ENCODE assay signal across 24 cellular contexts in the genomic region with DNA sequence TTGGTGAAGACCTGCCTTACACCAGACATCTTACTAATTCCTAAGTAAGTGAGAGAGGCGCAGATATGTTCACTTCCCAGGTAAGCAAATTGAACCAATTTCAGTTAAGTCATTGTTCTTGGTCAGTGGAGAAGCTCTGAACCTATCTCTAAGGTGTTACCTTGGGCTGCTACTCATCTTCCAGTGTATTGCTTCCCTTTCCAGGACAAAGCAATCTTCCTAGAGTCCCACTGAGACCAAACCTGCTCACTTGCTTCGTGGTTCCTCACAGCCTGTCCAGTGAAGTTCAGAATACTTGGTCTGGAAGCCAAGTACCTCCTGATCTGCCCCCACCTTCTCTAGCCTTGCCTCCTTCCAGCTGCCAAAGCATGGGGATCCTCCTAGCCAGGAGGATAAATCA. TPM values are rescaled to one million over a fixed set of nuclear protein-coding genes. Genes with fewer than 3 reads are reported as not detected.
A peak's percentile ranks its signal among the peaks of the same experiment; 100 is the strongest.
DNase-seq lines count a peak whose midpoint lies in the region; ATAC-seq, FAIRE-seq and TF ChIP-seq lines count a peak whose summit lies in the region.
"Had no signal": no experiment of that assay in that cellular context is flagged by ENCODE, and none has a peak within 500 bp of the region (broad histone marks: within the 10 kb centered on the region; RNA-seq: fewer than 3 reads in every experiment).

No MANE protein-coding gene starts in this region.

- H3K27ac ChIP-seq in HEK293 (ENCODE audit: extremely low read depth, low read depth, low read length) (no peak overlapping the region), sigmoid colon (no peak overlapping the region)
- H3K27ac ChIP-seq: BLaER1 had no signal

- H3K4me1 Mint-ChIP-seq in activated naive CD4-positive, alpha-beta T cell treated with anti-CD3 and anti-CD28 coated beads for 36 hours (ENCODE audit: low read depth): no peaks in the 10 kb centered on the region

- ATAC-seq in GM21360 (IDR thresholded peaks at IDR 0.05; ENCODE audit: unreplicated experiment): no peak
- ATAC-seq: CD8-positive, alpha-beta T cell had no signal

- TF ChIP-seq CTCF in HEK293 (tag by site-specific recombination; IDR thresholded peaks at IDR 0.05): no peak
- TF ChIP-seq CTCF in bronchial epithelial cell (IDR thresholded peaks at IDR 0.05; ENCODE audit: insufficient read depth, low read length, severe bottlenecking): no peak
- TF ChIP-seq CTCF in sigmoid colon (IDR thresholded peaks at IDR 0.05): no peak

- FAIRE-seq in bronchial epithelial cell (lab: Jason Lieb, UNC): peak; percentile 18
- FAIRE-seq: A204.1, D721Med, G401.6, GM12891, GM19239 had no signal

- H3K4me3 Mint-ChIP-seq in activated naive CD4-positive, alpha-beta T cell treated with anti-CD3 and anti-CD28 coated beads for 36 hours: no peak overlapping the region
- H3K4me3 Mint-ChIP-seq: CD4-positive, alpha-beta T cell; CD8-positive, alpha-beta T cell had no signal

- intact Hi-C loops in sigmoid colon (cut with DNase I): no loop called here
- intact Hi-C loops in activated naive CD4-positive, alpha-beta T cell treated with anti-CD3 and anti-CD28 coated beads for 36 hours (cut with micrococcal nuclease): no loop called here

- H3K27ac Mint-ChIP-seq in activated naive CD4-positive, alpha-beta T cell treated with anti-CD3 and anti-CD28 coated beads for 36 hours: no peak overlapping the region
- H3K27ac Mint-ChIP-seq: CD4-positive, alpha-beta T cell; CD8-positive, alpha-beta T cell had no signal

- no peak overlapping the region for H3K4me3 ChIP-seq in HEK293 (ENCODE audit: low read depth, low read length)
- H3K4me3 ChIP-seq in bronchial epithelial cell (ENCODE audit: low read depth, low read length): no peak overlapping the region
- H3K4me3 ChIP-seq in sigmoid colon: no peak overlapping the region
- H3K4me3 ChIP-seq: BLaER1 had no signal

- no peaks in the 10 kb centered on the region for H3K36me3 Mint-ChIP-seq in activated naive CD4-positive, alpha-beta T cell treated with anti-CD3 and anti-CD28 coated beads for 36 hours (ENCODE audit: low read depth)
- H3K36me3 Mint-ChIP-seq: CD8-positive, alpha-beta T cell had no signal

- POLR2A ChIA-PET in HEK293 (lab: Yijun Ruan, JAX): no interaction called here

- H3K36me3 ChIP-seq in HEK293 (ENCODE audit: control insufficient read depth in 2 of 2, insufficient read depth in 1 of 2, low read length in 2 of 2) (no peaks in the 10 kb centered on the region; a peak in 1 of 3 replicates), bronchial epithelial cell (ENCODE audit: control insufficient read depth, insufficient read depth, low read length) (no peaks in the 10 kb centered on the region), sigmoid colon (no peaks in the 10 kb centered on the region)
- H3K36me3 ChIP-seq: BE2C, BLaER1 had no signal

- DNase-seq in bronchial epithelial cell (ENCODE audit: low read depth) (no peak), sigmoid colon (peak; percentile 9), cerebellum (ENCODE audit: low spot score) (no peak)
- DNase-seq in activated naive CD4-positive, alpha-beta T cell treated with anti-CD3 and anti-CD28 coated beads for 36 hours: no peak
- DNase-seq: 8988T; ACHN; BE2C; C1 segment of cervical spinal cord; Caco-2; Calu3; CD4-positive, alpha-beta T cell; CD8-positive, alpha-beta T cell; DMS79 treated with DMSO at 0.1 percent for 48 hours; GF-D8 had no signal

- H3K27me3 ChIP-seq in bronchial epithelial cell (ENCODE audit: control insufficient read depth, insufficient read depth, low read length) (peaks cover 4% of the 10 kb centered on the region), sigmoid colon (no peaks in the 10 kb centered on the region)
- H3K27me3 ChIP-seq: BE2C, BLaER1 had no signal

- CTCF ChIA-PET in HEK293 (lab: Yijun Ruan, JAX): interaction anchor here (0.9 to 2.4 kb wide), 3 partner anchors 10 to 425 kb away, joined by 3 to 9 read pairs (median 9); no protein-coding TSS in a partner anchor
- CTCF ChIA-PET in activated naive CD4-positive, alpha-beta T cell treated with anti-CD3 and anti-CD28 coated beads for 36 hours (lab: Charles Lee): interaction anchor here (1.4 kb wide), 1 partner anchor 411 kb away, joined by 3 read pairs; no protein-coding TSS in a partner anchor

- no peak for TF ChIP-seq POLR2A in sigmoid colon (IDR thresholded peaks at IDR 0.05)

- WGBS in sigmoid colon, 2 donors: 92% methylated on average over 2 of the region's 2 CpGs

- no peaks in the 10 kb centered on the region for H3K4me1 ChIP-seq in HEK293 (ENCODE audit: control insufficient read depth, insufficient read depth, low read length)
- H3K4me1 ChIP-seq in sigmoid colon: no peaks in the 10 kb centered on the region
- H3K4me1 ChIP-seq: BE2C, BLaER1, Caco-2 had no signal

- H3K9me3 ChIP-seq in HEK293 (ENCODE audit: control insufficient read depth, insufficient read depth, low read depth, low read length) (no peaks in the 10 kb centered on the region), sigmoid colon (no peaks in the 10 kb centered on the region)
- H3K9me3 ChIP-seq: BE2C, Caco-2 had no signal

- TF ChIP-seq EP300 in sigmoid colon (IDR thresholded peaks at IDR 0.05): no peak

- H3K9me3 Mint-ChIP-seq in activated naive CD4-positive, alpha-beta T cell treated with anti-CD3 and anti-CD28 coated beads for 36 hours: no peaks in the 10 kb centered on the region
- H3K9me3 Mint-ChIP-seq: CD4-positive, alpha-beta T cell; CD8-positive, alpha-beta T cell had no signal

- H3K27me3 Mint-ChIP-seq in activated naive CD4-positive, alpha-beta T cell treated with anti-CD3 and anti-CD28 coated beads for 36 hours (ENCODE audit: low read depth): peaks cover 8% of the 10 kb centered on the region

TF ChIP-seq in HEK293, 187 proteins besides CTCF, POLR2A, EP300 and RAD21:
- no peak for TF ChIP-seq PRDM1 (tag by site-specific recombination; IDR thresholded peaks at IDR 0.05)
- TF ChIP-seq ZNF157 (tag by site-specific recombination; IDR thresholded peaks at IDR 0.05): peak; percentile 96
TF ChIP-seq in HEK293: peak in this region for 1.

RNA-seq across cellular contexts. Expression of a gene that starts 22.5 kb away (rescaled TPM):
- not detected in 2 replicates for total RNA-seq in bronchial epithelial cell
- not detected for total RNA-seq in sigmoid colon
- not detected for polyA plus RNA-seq in sigmoid colon
- total RNA-seq in activated naive CD4-positive, alpha-beta T cell treated with anti-CD3 and anti-CD28 coated beads for 36 hours: not detected
- total RNA-seq in cerebellum: 4.4 TPM
- total RNA-seq: A673; CD4-positive, alpha-beta T cell; CD8-positive, alpha-beta T cell had no signal
- polyA plus RNA-seq: AG04450 had no signal
